1 cellular context compared by ENCODE assay signal in genomic region chr12:6961278-6961694, GRCh38.
TF ChIP-seq lines count a peak whose summit lies in the region.

No MANE protein-coding gene starts in this region.

TF ChIP-seq in K562, 482 proteins besides CTCF, POLR2A, EP300 and RAD21 (continued from another document):
- peak; percentile 52; the same call in 1 of the 2 replicates for TF ChIP-seq JUND (IDR thresholded peaks at IDR 0.05; ENCODE audit: borderline replicate concordance, low read depth, low read length)
- 0 out of 3 replicates have a peak, but pooled peaks have one; percentile 52 for TF ChIP-seq JUND (tag; IDR thresholded peaks at IDR 0.05; ENCODE audit: borderline replicate concordance, low read depth, low read length)
- TF ChIP-seq ZNF511 (CRISPR knock-in tag; IDR thresholded peaks at IDR 0.05) = 0 out of 2 replicates have a peak, but pooled peaks have one; percentile 13
- peak; percentile 65 for TF ChIP-seq MAX (CRISPR knock-in tag; IDR thresholded peaks at IDR 0.05)
- TF ChIP-seq BRD4 (IDR thresholded peaks at IDR 0.05) = no peak
- TF ChIP-seq, protein P1, sequence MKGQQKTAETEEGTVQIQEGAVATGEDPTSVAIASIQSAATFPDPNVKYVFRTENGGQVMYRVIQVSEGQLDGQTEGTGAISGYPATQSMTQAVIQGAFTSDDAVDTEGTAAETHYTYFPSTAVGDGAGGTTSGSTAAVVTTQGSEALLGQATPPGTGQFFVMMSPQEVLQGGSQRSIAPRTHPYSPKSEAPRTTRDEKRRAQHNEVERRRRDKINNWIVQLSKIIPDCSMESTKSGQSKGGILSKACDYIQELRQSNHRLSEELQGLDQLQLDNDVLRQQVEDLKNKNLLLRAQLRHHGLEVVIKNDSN (CRISPR knock-in tag; IDR thresholded peaks at IDR 0.05) = no peak
- peak in 1 of 2 experiments; percentile 17; a peak in 1 of 3 replicates for TF ChIP-seq CBX3 (IDR thresholded peaks at IDR 0.05; ENCODE audit: borderline replicate concordance in 1 of 2, low read length in 2 of 2)
- TF ChIP-seq HOXB6 (CRISPR knock-in tag; IDR thresholded peaks at IDR 0.05; ENCODE audit: borderline replicate concordance) = no peak
- no peak for TF ChIP-seq ZNF778 (CRISPR knock-in tag; IDR thresholded peaks at IDR 0.05)
- TF ChIP-seq, protein P2, sequence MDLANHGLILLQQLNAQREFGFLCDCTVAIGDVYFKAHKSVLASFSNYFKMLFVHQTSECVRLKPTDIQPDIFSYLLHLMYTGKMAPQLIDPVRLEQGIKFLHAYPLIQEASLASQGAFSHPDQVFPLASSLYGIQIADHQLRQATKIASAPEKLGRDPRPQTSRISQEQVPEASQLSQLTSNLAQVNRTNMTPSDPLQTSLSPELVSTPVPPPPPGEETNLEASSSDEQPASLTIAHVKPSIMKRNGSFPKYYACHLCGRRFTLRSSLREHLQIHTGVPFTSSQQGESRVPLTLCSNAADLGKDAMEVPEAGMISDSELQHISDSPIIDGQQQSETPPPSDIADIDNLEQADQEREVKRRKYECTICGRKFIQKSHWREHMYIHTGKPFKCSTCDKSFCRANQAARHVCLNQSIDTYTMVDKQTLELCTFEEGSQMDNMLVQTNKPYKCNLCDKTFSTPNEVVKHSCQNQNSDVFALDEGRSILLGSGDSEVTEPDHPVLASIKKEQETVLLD (IDR thresholded peaks at IDR 0.05) = peak; percentile 53; the same call in 1 of the 2 replicates
- no peak for TF ChIP-seq ELF4 (CRISPR knock-in tag; IDR thresholded peaks at IDR 0.05)
- no peak for TF ChIP-seq ZMIZ1 (IDR thresholded peaks at IDR 0.05; ENCODE audit: low read depth in 2 of 2, low read length in 2 of 2)
- TF ChIP-seq SMAD1 (IDR thresholded peaks at IDR 0.05; ENCODE audit: low read depth, low read length, partially characterized antibody) = no peak
- no peak for TF ChIP-seq HDGF (IDR thresholded peaks at IDR 0.05)
- no peak for TF ChIP-seq HSF4 (CRISPR knock-in tag; IDR thresholded peaks at IDR 0.05; ENCODE audit: borderline replicate concordance)
- 0 out of 2 replicates have a peak, but pooled peaks have one; percentile 30 for TF ChIP-seq SMARCE1 (IDR thresholded peaks at IDR 0.05)
- TF ChIP-seq ZNF212 (CRISPR knock-in tag; IDR thresholded peaks at IDR 0.05) = no peak
- TF ChIP-seq SMAD2 (IDR thresholded peaks at IDR 0.05; ENCODE audit: low read depth, low read length) = no peak
- TF ChIP-seq, protein P3, sequence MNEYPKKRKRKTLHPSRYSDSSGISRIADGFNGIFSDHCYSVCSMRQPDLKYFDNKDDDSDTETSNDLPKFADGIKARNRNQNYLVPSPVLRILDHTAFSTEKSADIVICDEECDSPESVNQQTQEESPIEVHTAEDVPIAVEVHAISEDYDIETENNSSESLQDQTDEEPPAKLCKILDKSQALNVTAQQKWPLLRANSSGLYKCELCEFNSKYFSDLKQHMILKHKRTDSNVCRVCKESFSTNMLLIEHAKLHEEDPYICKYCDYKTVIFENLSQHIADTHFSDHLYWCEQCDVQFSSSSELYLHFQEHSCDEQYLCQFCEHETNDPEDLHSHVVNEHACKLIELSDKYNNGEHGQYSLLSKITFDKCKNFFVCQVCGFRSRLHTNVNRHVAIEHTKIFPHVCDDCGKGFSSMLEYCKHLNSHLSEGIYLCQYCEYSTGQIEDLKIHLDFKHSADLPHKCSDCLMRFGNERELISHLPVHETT (CRISPR knock-in tag; conservative IDR thresholded peaks at IDR 0.05 in 1 of 2, IDR thresholded peaks at IDR 0.05 in 1 of 2) = peak in 1 of 2 experiments; percentile 59; a peak in 2 of 4 replicates
- no peak for TF ChIP-seq NFIC (IDR thresholded peaks at IDR 0.05)
- TF ChIP-seq SAFB (IDR thresholded peaks at IDR 0.05; ENCODE audit: borderline replicate concordance, low read depth, low read length) = peak; percentile 71; the same call in 1 of the 2 replicates
- TF ChIP-seq CBFB (CRISPR knock-in tag; IDR thresholded peaks at IDR 0.05) = no peak
- TF ChIP-seq, protein P4, sequence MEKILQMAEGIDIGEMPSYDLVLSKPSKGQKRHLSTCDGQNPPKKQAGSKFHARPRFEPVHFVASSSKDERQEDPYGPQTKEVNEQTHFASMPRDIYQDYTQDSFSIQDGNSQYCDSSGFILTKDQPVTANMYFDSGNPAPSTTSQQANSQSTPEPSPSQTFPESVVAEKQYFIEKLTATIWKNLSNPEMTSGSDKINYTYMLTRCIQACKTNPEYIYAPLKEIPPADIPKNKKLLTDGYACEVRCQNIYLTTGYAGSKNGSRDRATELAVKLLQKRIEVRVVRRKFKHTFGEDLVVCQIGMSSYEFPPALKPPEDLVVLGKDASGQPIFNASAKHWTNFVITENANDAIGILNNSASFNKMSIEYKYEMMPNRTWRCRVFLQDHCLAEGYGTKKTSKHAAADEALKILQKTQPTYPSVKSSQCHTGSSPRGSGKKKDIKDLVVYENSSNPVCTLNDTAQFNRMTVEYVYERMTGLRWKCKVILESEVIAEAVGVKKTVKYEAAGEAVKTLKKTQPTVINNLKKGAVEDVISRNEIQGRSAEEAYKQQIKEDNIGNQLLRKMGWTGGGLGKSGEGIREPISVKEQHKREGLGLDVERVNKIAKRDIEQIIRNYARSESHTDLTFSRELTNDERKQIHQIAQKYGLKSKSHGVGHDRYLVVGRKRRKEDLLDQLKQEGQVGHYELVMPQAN (IDR thresholded peaks at IDR 0.05; ENCODE audit: borderline replicate concordance) = no peak; the same call in 1 of the 2 replicates
- peak; percentile 79; the same call in 1 of the 2 replicates for TF ChIP-seq EP400 (IDR thresholded peaks at IDR 0.05)
- peak; percentile 67 for TF ChIP-seq RBBP5 (IDR thresholded peaks at IDR 0.05; ENCODE audit: borderline replicate concordance, insufficient read depth, low read length, poor library complexity, severe bottlenecking)
TF ChIP-seq in K562: peak in this region for 36.
